In the genomic region with DNA sequence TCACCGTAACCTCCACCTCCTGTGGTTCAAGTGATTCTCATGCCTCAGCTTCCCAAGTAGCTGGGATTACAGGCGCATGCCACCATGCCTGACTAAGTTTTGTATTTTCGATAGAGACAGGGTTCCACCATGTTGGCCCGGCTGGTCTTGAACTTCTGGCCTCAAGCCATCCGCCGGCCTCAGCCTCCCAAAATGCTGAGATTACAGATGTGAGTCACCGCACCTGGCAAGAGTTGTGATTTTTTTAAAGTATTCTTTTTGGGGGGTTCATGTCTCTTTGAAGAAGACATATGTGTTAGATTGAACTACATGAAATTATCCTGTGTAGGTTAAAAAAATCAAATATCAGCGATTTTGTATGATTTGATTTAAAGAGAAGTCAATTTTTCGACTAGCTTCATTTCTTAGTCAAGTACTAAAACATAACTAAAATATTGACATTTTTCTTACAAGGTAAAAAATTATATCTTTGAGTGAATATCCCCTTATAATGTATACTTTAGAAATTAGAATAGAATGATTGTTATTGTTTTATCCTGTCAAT, we compare ENCODE assay signal across 35 cellular contexts.
"Had no signal": no experiment of that assay in that cellular context is flagged by ENCODE, and none has a peak within 500 bp of the region (broad histone marks: within the 10 kb centered on the region; RNA-seq: fewer than 3 reads in every experiment).

No MANE protein-coding gene starts in this region.

- H3K27me3 ChIP-seq: ascending aorta, breast epithelium, cardiac muscle cell, esophagus squamous epithelium, gastroesophageal sphincter, heart right ventricle had no signal

- H3K36me3 ChIP-seq: ascending aorta, breast epithelium, cardiac muscle cell, esophagus squamous epithelium, gastroesophageal sphincter, heart right ventricle had no signal

- H3K36me3 Mint-ChIP-seq: activated CD4-positive, alpha-beta memory T cell treated with anti-CD3 and anti-CD28 coated beads for 36 hours; brain; T-cell had no signal

- DNase-seq: activated CD4-positive, alpha-beta memory T cell treated with anti-CD3 and anti-CD28 coated beads for 36 hours; activated CD4-positive, alpha-beta T cell treated with anti-CD3 and anti-CD28 coated beads for 36 hours; activated CD4-positive, alpha-beta T cell treated with anti-CD3 and anti-CD28 coated beads, Interleukin-2, amount 10 ng/mL, durations not matched to agents 24 days and 14 days; activated CD4-positive, CD25-positive, alpha-beta regulatory T cell; activated CD4-positive, CD25-positive, alpha-beta regulatory T cell treated with anti-CD3 and anti-CD28 coated beads, Interleukin-2, amount 50 U/mL, for 72 hours; activated CD8-positive, alpha-beta memory T cell treated with anti-CD3 and anti-CD28 coated beads, Interleukin-2, amount 10 ng/mL, durations not matched to agents 7 days and 5 days; activated CD8-positive, alpha-beta memory T cell treated with anti-CD3 and anti-CD28 coated beads, Interleukin-2, amount 50 U/mL, for 4 hours; activated CD8-positive, alpha-beta T cell treated with anti-CD3 and anti-CD28 coated beads, Interleukin-2, amount 10 ng/mL, durations not matched to agents 7 days and 5 days; activated gamma-delta T cell; activated naive CD4-positive, alpha-beta T cell; activated naive CD4-positive, alpha-beta T cell treated with anti-CD3 and anti-CD28 coated beads, Interleukin-2, amount 10 ng/mL, durations not matched to agents 7 days and 5 days; activated naive CD8-positive, alpha-beta T cell treated with anti-CD3 and anti-CD28 coated beads, Interleukin-2, amount 10 ng/mL, durations not matched to agents 7 days and 5 days; activated T-cell treated with anti-CD3 and anti-CD28 coated beads, Interleukin-2, amount 50 U/mL, for 1 hour; activated T-cell treated with anti-CD3 and anti-CD28 coated beads, Interleukin-2, amount 50 U/mL, for 48 hours; cortex of kidney; dermis blood vessel endothelial cell; effector CD4-positive, alpha-beta T cell; effector memory CD8-positive, alpha-beta T cell; esophagus squamous epithelium; foreskin melanocyte; heart right ventricle; T-cell; T-helper 9 cell had no signal

- H3K4me1 ChIP-seq: ascending aorta, breast epithelium, esophagus squamous epithelium, gastroesophageal sphincter had no signal

- H3K4me1 Mint-ChIP-seq: brain had no signal

- H3K4me3 Mint-ChIP-seq: activated CD4-positive, alpha-beta memory T cell treated with anti-CD3 and anti-CD28 coated beads for 36 hours; activated CD4-positive, alpha-beta T cell treated with anti-CD3 and anti-CD28 coated beads for 36 hours; activated CD4-positive, alpha-beta T cell treated with anti-CD3 and anti-CD28 coated beads, Interleukin-2, amount 10 ng/mL, durations not matched to agents 24 days and 14 days; activated CD8-positive, alpha-beta memory T cell treated with anti-CD3 and anti-CD28 coated beads, Interleukin-2, amount 10 ng/mL, durations not matched to agents 7 days and 5 days; activated CD8-positive, alpha-beta T cell treated with anti-CD3 and anti-CD28 coated beads, Interleukin-2, amount 10 ng/mL, durations not matched to agents 7 days and 5 days; activated naive CD4-positive, alpha-beta T cell treated with anti-CD3 and anti-CD28 coated beads, Interleukin-2, amount 10 ng/mL, durations not matched to agents 7 days and 5 days; activated naive CD8-positive, alpha-beta T cell treated with anti-CD3 and anti-CD28 coated beads, Interleukin-2, amount 10 ng/mL, durations not matched to agents 7 days and 5 days; activated T-helper 1 cell treated with anti-CD3 and anti-CD28 coated beads, Interleukin-12 subunit alpha, Interleukin-12 subunit beta, Interleukin-2, Interleukin-4 antibody, amounts not matched to agents 30 ng/mL and 10 ng/mL and 1 ng/mL, durations not matched to agents 14 hours and 24 hours and 36 hours; brain; central memory CD8-positive, alpha-beta T cell; effector memory CD8-positive, alpha-beta T cell; T-cell; T-helper 1 cell treated with Interleukin-12 subunit alpha and Interleukin-12 subunit beta and Interleukin-4 antibody, amounts not matched to agents 30 μg/mL and 1 μg/mL, for 36 hours had no signal

- H3K9me3 ChIP-seq: ascending aorta, breast epithelium, esophagus squamous epithelium, gastroesophageal sphincter, heart right ventricle had no signal

- H3K27me3 Mint-ChIP-seq: activated CD4-positive, alpha-beta memory T cell treated with anti-CD3 and anti-CD28 coated beads for 36 hours; activated CD4-positive, alpha-beta T cell treated with anti-CD3 and anti-CD28 coated beads for 36 hours; activated CD4-positive, alpha-beta T cell treated with anti-CD3 and anti-CD28 coated beads, Interleukin-2, amount 10 ng/mL, durations not matched to agents 24 days and 14 days; activated CD8-positive, alpha-beta memory T cell treated with anti-CD3 and anti-CD28 coated beads, Interleukin-2, amount 10 ng/mL, durations not matched to agents 7 days and 5 days; activated naive CD4-positive, alpha-beta T cell treated with anti-CD3 and anti-CD28 coated beads, Interleukin-2, amount 10 ng/mL, durations not matched to agents 7 days and 5 days; activated naive CD8-positive, alpha-beta T cell treated with anti-CD3 and anti-CD28 coated beads, Interleukin-2, amount 10 ng/mL, durations not matched to agents 7 days and 5 days; central memory CD8-positive, alpha-beta T cell; effector memory CD8-positive, alpha-beta T cell; T-cell had no signal

- H3K4me3 ChIP-seq: ascending aorta, breast epithelium, cardiac muscle cell, esophagus squamous epithelium, gastroesophageal sphincter, heart right ventricle had no signal

- FAIRE-seq: endometrium, endothelial cell of umbilical vein had no signal

- H3K9me3 Mint-ChIP-seq: activated CD4-positive, alpha-beta memory T cell treated with anti-CD3 and anti-CD28 coated beads for 36 hours; brain; central memory CD8-positive, alpha-beta T cell; effector memory CD8-positive, alpha-beta T cell had no signal

- ATAC-seq: activated CD4-positive, alpha-beta T cell treated with anti-CD3 and anti-CD28 coated beads for 36 hours; activated CD8-positive, alpha-beta memory T cell treated with anti-CD3 and anti-CD28 coated beads, Interleukin-2, amount 10 ng/mL, durations not matched to agents 7 days and 5 days; activated CD8-positive, alpha-beta T cell treated with anti-CD3 and anti-CD28 coated beads, Interleukin-2, amount 10 ng/mL, durations not matched to agents 7 days and 5 days; activated naive CD4-positive, alpha-beta T cell treated with anti-CD3 and anti-CD28 coated beads, Interleukin-2, amount 50 U/mL, for 72 hours; effector memory CD8-positive, alpha-beta T cell; gastroesophageal sphincter; heart right ventricle; T-cell had no signal

- H3K27ac Mint-ChIP-seq: activated CD4-positive, alpha-beta memory T cell treated with anti-CD3 and anti-CD28 coated beads for 36 hours; activated CD4-positive, alpha-beta T cell treated with anti-CD3 and anti-CD28 coated beads for 36 hours; activated CD4-positive, alpha-beta T cell treated with anti-CD3 and anti-CD28 coated beads, Interleukin-2, amount 10 ng/mL, durations not matched to agents 24 days and 14 days; activated CD8-positive, alpha-beta memory T cell treated with anti-CD3 and anti-CD28 coated beads, Interleukin-2, amount 10 ng/mL, durations not matched to agents 7 days and 5 days; activated CD8-positive, alpha-beta T cell treated with anti-CD3 and anti-CD28 coated beads, Interleukin-2, amount 10 ng/mL, durations not matched to agents 7 days and 5 days; activated naive CD4-positive, alpha-beta T cell treated with anti-CD3 and anti-CD28 coated beads, Interleukin-2, amount 10 ng/mL, durations not matched to agents 7 days and 5 days; activated naive CD4-positive, alpha-beta T cell treated with anti-CD3 and anti-CD28 coated beads, Interleukin-2, amount 50 U/mL, for 72 hours; activated naive CD8-positive, alpha-beta T cell treated with anti-CD3 and anti-CD28 coated beads, Interleukin-2, amount 10 ng/mL, durations not matched to agents 7 days and 5 days; activated T-helper 1 cell treated with anti-CD3 and anti-CD28 coated beads, Interleukin-12 subunit alpha, Interleukin-12 subunit beta, Interleukin-2, Interleukin-4 antibody, amounts not matched to agents 30 ng/mL and 10 ng/mL and 1 ng/mL, durations not matched to agents 14 hours and 24 hours and 36 hours; brain; effector memory CD8-positive, alpha-beta T cell; T-helper 1 cell treated with Interleukin-12 subunit alpha and Interleukin-12 subunit beta and Interleukin-4 antibody, amounts not matched to agents 30 μg/mL and 1 μg/mL, for 36 hours had no signal

- H3K27ac ChIP-seq: ascending aorta, breast epithelium, epithelial cell of prostate, esophagus squamous epithelium, gastroesophageal sphincter, heart right ventricle had no signal
